Comparison of ENCODE assay signal across 28 cellular contexts in the genomic region with DNA sequence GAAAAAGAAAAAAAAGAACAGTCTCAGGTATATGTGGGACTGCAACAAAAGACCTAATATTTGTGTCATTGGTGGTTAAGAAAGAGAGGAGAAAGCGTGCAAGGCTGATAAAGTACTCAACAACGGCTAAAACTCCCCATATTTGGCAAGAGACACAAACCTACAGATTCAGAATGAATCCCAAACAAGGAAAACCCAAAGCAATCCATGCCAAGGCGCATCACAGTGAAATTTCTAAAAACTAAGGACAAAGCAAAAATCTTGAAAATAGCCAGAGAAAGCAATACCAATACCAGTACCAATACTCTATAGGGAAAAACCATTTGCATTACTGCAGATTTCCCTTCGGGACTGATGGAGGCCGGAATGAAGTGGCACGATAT. TPM values are rescaled to one million over a fixed set of nuclear protein-coding genes. Genes with fewer than 3 reads are reported as not detected.
"Had no signal": no experiment of that assay in that cellular context is flagged by ENCODE, and none has a peak within 500 bp of the region (broad histone marks: within the 10 kb centered on the region; RNA-seq: fewer than 3 reads in every experiment).

No MANE protein-coding gene starts in this region.

- H3K27ac Mint-ChIP-seq: immature natural killer cell; mesothelial cell of epicardium; natural killer cell; nephron progenitor cell; neural progenitor cell; stimulated activated naive B cell treated with anti-CD40 and anti-IgM and Interleukin-4, amounts not matched to agents 10 μg/mL and 1 μg/mL and 100 μg/mL, for 72 hours had no signal

- H3K4me1 ChIP-seq: left ventricle myocardium inferior, right lobe of liver, stomach, testis, thyroid gland, transverse colon, upper lobe of left lung, vagina had no signal

- H3K4me3 Mint-ChIP-seq: immature natural killer cell; mesothelial cell of epicardium; naive B cell; natural killer cell; nephron progenitor cell; neural progenitor cell; stimulated activated naive B cell treated with anti-CD40 and anti-IgM and Interleukin-4, amounts not matched to agents 10 μg/mL and 1 μg/mL and 100 μg/mL, for 72 hours had no signal

- H3K36me3 ChIP-seq: left ventricle myocardium inferior, neural progenitor cell, ovary, right atrium auricular region, right lobe of liver, stomach, thyroid gland, transverse colon, upper lobe of left lung, vagina had no signal

- H3K27me3 ChIP-seq: neural progenitor cell, ovary, right atrium auricular region, right lobe of liver, testis, thyroid gland, vagina had no signal

- H3K9ac ChIP-seq: neural progenitor cell had no signal

- H3K9me3 Mint-ChIP-seq: natural killer cell had no signal

- H3K4me3 ChIP-seq: left ventricle myocardium inferior, lung, neural progenitor cell, ovary, right atrium auricular region, right lobe of liver, smooth muscle cell, stomach, testis, thyroid gland, transverse colon, upper lobe of left lung, vagina had no signal

- H3K4me1 Mint-ChIP-seq: immature natural killer cell; naive B cell; natural killer cell; stimulated activated naive B cell treated with anti-CD40 and anti-IgM and Interleukin-4, amounts not matched to agents 10 μg/mL and 1 μg/mL and 100 μg/mL, for 72 hours had no signal

- H3K9me3 ChIP-seq: left ventricle myocardium inferior, ovary, right atrium auricular region, right lobe of liver, stomach, testis, thyroid gland, transverse colon, upper lobe of left lung, vagina had no signal

- H2AFZ ChIP-seq: neural progenitor cell had no signal

- H3K4me2 ChIP-seq: neural progenitor cell, smooth muscle cell had no signal

- DNase-seq: hypothalamus; immature natural killer cell; islet precursor cell; left ventricle myocardium inferior; mesendoderm; naive B cell; natural killer cell; nephron progenitor cell; ovary; right lobe of liver; stimulated activated CD4-positive, alpha-beta T cell treated with anti-CD3 and anti-CD28 coated beads, Interleukin-1b, Interleukin-23, amount 100 ng/mL, for 48 hours; stimulated activated CD4-positive, alpha-beta T cell treated with anti-CD3 and anti-CD28 coated beads, Interleukin-2, amount 100 ng/mL, for 48 hours; stimulated activated CD4-positive, alpha-beta T cell treated with anti-CD3 and anti-CD28 coated beads, Interleukin-4, amount 100 ng/mL, for 4 hours; stimulated activated CD8-positive, alpha-beta memory T cell treated with anti-CD3 and anti-CD28 coated beads, Interleukin-4, amount 100 ng/mL, for 48 hours; stimulated activated naive B cell treated with anti-CD40 and anti-IgM and Interleukin-4, amounts not matched to agents 10 μg/mL and 1 μg/mL and 100 μg/mL, for 72 hours; stimulated activated naive CD8-positive, alpha-beta T cell treated with anti-CD3 and anti-CD28 coated beads, Interleukin-15, Interleukin-2, amounts not matched to agents 100 U/mL and 50 U/mL, for 24 hours; stomach; testis; thyroid gland; transverse colon; upper lobe of left lung had no signal

- ATAC-seq: natural killer cell; right lobe of liver; stimulated activated naive B cell treated with anti-CD40 and anti-IgM and Interleukin-4, amounts not matched to agents 10 μg/mL and 1 μg/mL and 100 μg/mL, for 72 hours; stimulated activated naive CD8-positive, alpha-beta T cell treated with anti-CD3 and anti-CD28 coated beads, Interleukin-15, Interleukin-2, amounts not matched to agents 100 U/mL and 50 U/mL, for 24 hours had no signal

- H3K36me3 Mint-ChIP-seq: immature natural killer cell; mesothelial cell of epicardium; natural killer cell; neural progenitor cell; stimulated activated naive B cell treated with anti-CD40 and anti-IgM and Interleukin-4, amounts not matched to agents 10 μg/mL and 1 μg/mL and 100 μg/mL, for 72 hours had no signal

- H3K27ac ChIP-seq: left ventricle myocardium inferior, neural progenitor cell, ovary, right atrium auricular region, right lobe of liver, stomach, testis, thyroid gland, transverse colon, upper lobe of left lung, vagina had no signal

RNA-seq across cellular contexts. Expression of gene GP1BB, which starts 41.5 kb away (rescaled TPM):
- total RNA-seq: left ventricle myocardium inferior, renal cortical epithelial cell had no signal
